20 cellular contexts compared by ENCODE assay signal in genomic region chr21:32476661-32477423, GRCh38.
DNase-seq lines count a peak whose midpoint lies in the region; ATAC-seq, FAIRE-seq and TF ChIP-seq lines count a peak whose summit lies in the region.
"Had no signal": no experiment of that assay in that cellular context is flagged by ENCODE, and none has a peak within 500 bp of the region (broad histone marks: within the 10 kb centered on the region; RNA-seq: fewer than 3 reads in every experiment).

No MANE protein-coding gene starts in this region.

- FAIRE-seq in A549 (lab: Jason Lieb, UNC), result no peak
- FAIRE-seq: GM19239, H1 had no signal

- peak overlapping the region; percentile 75 to 88; a peak in 5 of 6 replicates for H3K27ac ChIP-seq in A549
- no peak overlapping the region for H3K27ac ChIP-seq in H9 (ENCODE audit: insufficient read length, low read depth, low read length)
- H3K27ac ChIP-seq in esophagus squamous epithelium, result peak overlapping the region in 3 of 4 donors; percentile 28 to 62 (median 51)
- H3K27ac ChIP-seq in osteoblast (ENCODE audit: low read depth, low read length), result no peak overlapping the region
- H3K27ac ChIP-seq: HL-60 had no signal

- H3K14ac ChIP-seq in H9 (ENCODE audit: insufficient read depth, low read length), result no peak overlapping the region

- H3K9me3 ChIP-seq in A549 (no peaks in the 10 kb centered on the region), H9 (ENCODE audit: control insufficient read depth, low read depth, low read length) (no peaks in the 10 kb centered on the region), esophagus squamous epithelium (no peaks in the 10 kb centered on the region), osteoblast (ENCODE audit: low read depth, low read length) (no peaks in the 10 kb centered on the region)

- no peak overlapping the region for H3K56ac ChIP-seq in H9 (ENCODE audit: insufficient read length, low read depth, low read length)

- POLR2A ChIA-PET in A549 (lab: Yijun Ruan, JAX), result no interaction called here

- H3K36me3 ChIP-seq in esophagus squamous epithelium, result peaks cover 0 to 36% (median 10%) of the 10 kb centered on the region in 3 donors
- no peaks in the 10 kb centered on the region for H3K36me3 ChIP-seq in osteoblast (ENCODE audit: insufficient read depth, low read length)

- H3K4me1 ChIP-seq in A549 (peaks cover 60% of the 10 kb centered on the region), H9 (ENCODE audit: insufficient read depth, low read length) (peaks cover 2% of the 10 kb centered on the region; the same call in 1 of the 2 replicates), esophagus squamous epithelium (peaks cover 13 to 55% (median 14%) of the 10 kb centered on the region in 3 donors), osteoblast (ENCODE audit: insufficient read depth, low read length) (peaks cover 34% of the 10 kb centered on the region)

- H3K79me2 ChIP-seq in H9 (ENCODE audit: insufficient read depth, low read length), result no peaks in the 10 kb centered on the region
- H3K79me2 ChIP-seq in osteoblast (ENCODE audit: insufficient read depth, low read length), result no peaks in the 10 kb centered on the region

- no peak overlapping the region for H3K23ac ChIP-seq in H9 (ENCODE audit: insufficient read length, low read depth, low read length)

- intact Hi-C loops in esophagus squamous epithelium (cut with DNase I), result no loop called here

- H3K4me1 Mint-ChIP-seq in H9 (peaks cover 12 to 13% of the 10 kb centered on the region in 2 experiments), glutamatergic neuron (ENCODE audit: low read depth, unreplicated experiment) (peaks cover 6% of the 10 kb centered on the region)

- H3K4me2 ChIP-seq in A549 (no peak overlapping the region; the same call in 2 of the 3 replicates), H9 (ENCODE audit: insufficient read depth, insufficient read length, low read length) (no peak overlapping the region), osteoblast (ENCODE audit: insufficient read depth, low read length) (no peak overlapping the region)

- H3K27me3 ChIP-seq in H9 (ENCODE audit: insufficient read depth, low read length), result no peaks in the 10 kb centered on the region
- no peaks in the 10 kb centered on the region for H3K27me3 ChIP-seq in esophagus squamous epithelium
- H3K27me3 ChIP-seq in osteoblast (ENCODE audit: insufficient read depth, low read length), result no peaks in the 10 kb centered on the region

- H3K4me3 ChIP-seq in A549 (no peak overlapping the region), esophagus squamous epithelium (no peak overlapping the region), osteoblast (ENCODE audit: insufficient read depth, low read length) (no peak overlapping the region)

- TF ChIP-seq CTCF in A549 (IDR thresholded peaks at IDR 0.05) (no peak), H9 (conservative IDR thresholded peaks at IDR 0.05) (no peak), esophagus squamous epithelium (IDR thresholded peaks at IDR 0.05) (no peak), osteoblast (IDR thresholded peaks at IDR 0.05; ENCODE audit: extremely low read depth, low read depth, low read length) (no peak), glutamatergic neuron (IDR thresholded peaks at IDR 0.05; ENCODE audit: partially characterized antibody, unreplicated experiment) (no peak)

- H4K5ac ChIP-seq in H9 (ENCODE audit: insufficient read length, low read depth, low read length), result no peak overlapping the region

- H4K8ac ChIP-seq in H9 (replicated peaks; ENCODE audit: insufficient read length, low read depth, low read length), result no peak overlapping the region

- DNase-seq in A549 (ENCODE audit: low read depth in 1 of 2, low spot score in 1 of 2) (no peak), H9 (peak; percentile 22), esophagus squamous epithelium (lab: John Stamatoyannopoulos, UW) (no peak), osteoblast (ENCODE audit: insufficient read length, low spot score, missing footprints) (peak; percentile 57), D341Med (ENCODE audit: low spot score) (no peak), glutamatergic neuron (no peak), dermis blood vessel endothelial cell (no peak)
- no peak for DNase-seq in stimulated activated CD4-positive, alpha-beta T cell treated with anti-CD3 and anti-CD28 coated beads, Interleukin-4, amount 100 ng/mL, for 4 hours
- DNase-seq: CD8-positive, alpha-beta memory T cell; GF-D8; KBM-7; NCI-H1092; NCI-H1694; NCI-H2107; NCI-H345; NCI-H774 had no signal

- no peak overlapping the region for H3K9ac ChIP-seq in H9 (ENCODE audit: extremely low read depth, insufficient read length, low read length)

- peak overlapping the region in 2 of 3 experiments; percentile 24 to 95; a peak in 3 of 7 replicates for H3K27ac Mint-ChIP-seq in H9
- H3K27ac Mint-ChIP-seq in glutamatergic neuron (ENCODE audit: unreplicated experiment), result no peak overlapping the region

- no peak overlapping the region for H4K91ac ChIP-seq in H9 (ENCODE audit: insufficient read length, low read depth, low read length)

- H2BK12ac ChIP-seq in H9 (ENCODE audit: insufficient read length, low read depth, low read length), result no peak overlapping the region

- 0 out of 7 replicates have a peak, but pooled peaks cover 0 to 2% (median 0%) of the 10 kb centered on the region in 3 experiments for H3K36me3 Mint-ChIP-seq in H9 (ENCODE audit: insufficient read depth in 1 of 3, low read depth in 3 of 3)
- peaks cover 4% of the 10 kb centered on the region for H3K36me3 Mint-ChIP-seq in glutamatergic neuron (ENCODE audit: unreplicated experiment)

- H3K18ac ChIP-seq in H9 (ENCODE audit: insufficient read length, low read depth, low read length), result no peak overlapping the region

- ATAC-seq in A549, result no peak
- ATAC-seq: Right ventricle myocardium inferior had no signal

- H2AFZ ChIP-seq in H9 (ENCODE audit: low read length), result no peak overlapping the region
- no peak overlapping the region for H2AFZ ChIP-seq in osteoblast (ENCODE audit: low read length)

- H2BK5ac ChIP-seq in H9 (ENCODE audit: insufficient read length, low read length), result no peak overlapping the region

- 94% methylated on average over 10 of the region's 13 CpGs for WGBS in A549 (ENCODE audit: missing lambda C conversion rate)
- no CpG with 5 or more reads among the region's 13 CpGs for WGBS in H9 (ENCODE audit: extremely low coverage, insufficient read length, low lambda C conversion rate)
- 90 to 93% methylated on average over 12 to 13 of the region's 13 CpGs for WGBS in esophagus squamous epithelium, 2 donors

- H2AK5ac ChIP-seq in H9 (ENCODE audit: insufficient read length, low read length), result no peak overlapping the region

- TF ChIP-seq POLR2A in A549 (IDR thresholded peaks at IDR 0.05; ENCODE audit: low read length), result no peak
- TF ChIP-seq POLR2A in esophagus squamous epithelium (IDR thresholded peaks at IDR 0.05), result no peak

- no peak for TF ChIP-seq RAD21 in A549 (conservative IDR thresholded peaks at IDR 0.05 in 1 of 2, IDR thresholded peaks at IDR 0.05 in 1 of 2)

- no peaks in the 10 kb centered on the region for H3K23me2 ChIP-seq in H9 (ENCODE audit: insufficient read length, low read depth, low read length, poor library complexity, severe bottlenecking)

- H2BK15ac ChIP-seq in H9 (ENCODE audit: low read depth, low read length), result no peak overlapping the region

- CTCF ChIA-PET in A549 (lab: Yijun Ruan, JAX), result interaction anchor here (0.8 kb wide), 1 partner anchor 92 kb away, joined by 3 read pairs; no protein-coding TSS in a partner anchor

- H3K4ac ChIP-seq in H9 (ENCODE audit: low read depth, low read length), result no peak overlapping the region

- H3K79me1 ChIP-seq in H9 (ENCODE audit: insufficient read depth, low read depth, low read length, poor library complexity, severe bottlenecking), result no peaks in the 10 kb centered on the region

- H2BK120ac ChIP-seq in H9 (ENCODE audit: low read depth, low read length, poor library complexity, severe bottlenecking), result no peak overlapping the region

- no peaks in the 10 kb centered on the region for H3K9me3 Mint-ChIP-seq in H9
- H3K9me3 Mint-ChIP-seq in glutamatergic neuron (ENCODE audit: unreplicated experiment), result no peaks in the 10 kb centered on the region
- H3K9me3 Mint-ChIP-seq: CD8-positive, alpha-beta memory T cell had no signal

- H3T11ph ChIP-seq in H9 (ENCODE audit: low read length), result no peak overlapping the region

- no peak overlapping the region for H2BK20ac ChIP-seq in H9 (ENCODE audit: low read depth, low read length, poor library complexity, severe bottlenecking)

- H3K4me3 Mint-ChIP-seq in H9 (no peak overlapping the region), glutamatergic neuron (ENCODE audit: unreplicated experiment) (no peak overlapping the region)
- H3K4me3 Mint-ChIP-seq: CD8-positive, alpha-beta memory T cell had no signal

- H4K20me1 ChIP-seq in H9 (ENCODE audit: control insufficient read depth, insufficient read depth, insufficient read length), result no peaks in the 10 kb centered on the region
- no peaks in the 10 kb centered on the region for H4K20me1 ChIP-seq in osteoblast (ENCODE audit: insufficient read depth, low read length)

- TF ChIP-seq EP300 in A549 (IDR thresholded peaks at IDR 0.05), result no peak

- H3K27me3 Mint-ChIP-seq in H9 (ENCODE audit: low read depth) (no peaks in the 10 kb centered on the region), glutamatergic neuron (ENCODE audit: unreplicated experiment) (peaks cover 2% of the 10 kb centered on the region)

TF ChIP-seq in A549, 52 proteins besides CTCF, POLR2A, EP300 and RAD21 (continues in another document):
- TF ChIP-seq MAFK (IDR thresholded peaks at IDR 0.05; ENCODE audit: partially characterized antibody) (no peak), CHD2 (IDR thresholded peaks at IDR 0.05; ENCODE audit: low read length, partially characterized antibody) (no peak), JUN (IDR thresholded peaks at IDR 0.05) (no peak), HDAC2 (IDR thresholded peaks at IDR 0.05) (no peak), KDM1A (IDR thresholded peaks at IDR 0.05; ENCODE audit: low read depth) (no peak), ELK1 (IDR thresholded peaks at IDR 0.05; ENCODE audit: low read depth, low read length) (no peak), MYC (IDR thresholded peaks at IDR 0.05; ENCODE audit: borderline replicate concordance, low read length) (no peak), ZNF302 (CRISPR knock-in tag; IDR thresholded peaks at IDR 0.05) (no peak), GATA3 (IDR thresholded peaks at IDR 0.05; ENCODE audit: borderline replicate concordance) (no peak)
- TF ChIP-seq, protein P1, sequence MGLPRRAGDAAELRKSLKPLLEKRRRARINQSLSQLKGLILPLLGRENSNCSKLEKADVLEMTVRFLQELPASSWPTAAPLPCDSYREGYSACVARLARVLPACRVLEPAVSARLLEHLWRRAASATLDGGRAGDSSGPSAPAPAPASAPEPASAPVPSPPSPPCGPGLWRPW (IDR thresholded peaks at IDR 0.05), result no peak

Comparison
In these comparisons a context has a peak if more than half of its experiments do, and no peak if none do; other contexts are left out.
1. DNase-seq: peak in H9 (single experiment) and osteoblast (single experiment); none in A549 (0 of 2), esophagus squamous epithelium (single experiment), D341Med (single experiment), glutamatergic neuron (single experiment), stimulated activated CD4-positive, alpha-beta T cell treated with anti-CD3 and anti-CD28 coated beads, Interleukin-4, amount 100 ng/mL, for 4 hours (0 of 2) and dermis blood vessel endothelial cell (single experiment).
2. H3K27ac ChIP-seq: peak in A549 (2 of 2) and esophagus squamous epithelium (3 of 4); none in H9 (single experiment) and osteoblast (single experiment).